ENCODE assay signal across 32 cellular contexts in genomic region chr7:129458171-129458570, GRCh38. TPM values are rescaled to one million over a fixed set of nuclear protein-coding genes. Genes with fewer than 3 reads are reported as not detected.
A peak's percentile ranks its signal among the peaks of the same experiment; 100 is the strongest.
DNase-seq lines count a peak whose midpoint lies in the region; ATAC-seq, FAIRE-seq and TF ChIP-seq lines count a peak whose summit lies in the region.
"Had no signal": no experiment of that assay in that cellular context is flagged by ENCODE, and none has a peak within 500 bp of the region (broad histone marks: within the 10 kb centered on the region; RNA-seq: fewer than 3 reads in every experiment).

No MANE protein-coding gene starts in this region.

- CTCF ChIA-PET in IMR-90 (lab: Yijun Ruan, JAX) (no interaction called here), K562 (lab: Yijun Ruan, JAX; ENCODE audit: low intra/inter-chr PET ratio) (no interaction called here)

- ATAC-seq in IMR-90 (ENCODE audit: low read depth), result no peak
- no peak for ATAC-seq in K562
- no peak for ATAC-seq in HG03460 (IDR thresholded peaks at IDR 0.05; ENCODE audit: unreplicated experiment)
- ATAC-seq: A549; CD8-positive, alpha-beta T cell had no signal

- H3K9me1 ChIP-seq in IMR-90 (ENCODE audit: insufficient read depth, low read length) (peaks cover 5% of the 10 kb centered on the region; the same call in 1 of the 2 replicates), K562 (ENCODE audit: control insufficient read depth, insufficient read depth, low read length) (peaks cover 5% of the 10 kb centered on the region)

- no peak overlapping the region for H3K9ac ChIP-seq in IMR-90 (ENCODE audit: low read depth, low read length)
- H3K9ac ChIP-seq in K562 (ENCODE audit: insufficient read depth in 1 of 2, low read depth in 2 of 2, low read length in 2 of 2), result no peak overlapping the region
- H3K9ac ChIP-seq: BLaER1; BLaER1 treated with 17β-estradiol and CSF1 and Interleukin-3, amounts not matched to agents 10 nM and 100 nM had no signal

- no CpG with 5 or more reads among the region's 5 CpGs for WGBS in IMR-90 (ENCODE audit: extremely low coverage in 2 of 2, insufficient read length in 1 of 2), 2 experiments
- 89% methylated on average over 5 of the region's 5 CpGs for WGBS in K562 (ENCODE audit: insufficient coverage, low coverage, missing lambda C conversion rate)

- no peaks in the 10 kb centered on the region for H3K9me3 ChIP-seq in IMR-90 (ENCODE audit: control insufficient read depth, insufficient read depth, low read length)
- H3K9me3 ChIP-seq in K562 (replicated peaks; ENCODE audit: control insufficient read depth, insufficient read depth, low read depth, low read length), result no peaks in the 10 kb centered on the region
- H3K9me3 ChIP-seq: A549; BE2C; BLaER1; BLaER1 treated with 17β-estradiol and CSF1 and Interleukin-3, amounts not matched to agents 10 nM and 100 nM; Caco-2 had no signal

- in situ Hi-C loops in IMR-90 (cut with MboI; ENCODE audit: low sequenced_read_pairs) (no loop called here), K562 (cut with MboI) (no loop called here)

- BruUV-seq in IMR-90 (replicated peaks; lab: Mats Ljungman, UMichigan) (no TSS peak), K562 (replicated peaks; lab: Mats Ljungman, UMichigan) (no TSS peak)

- no peaks in the 10 kb centered on the region for H3K36me3 ChIP-seq in IMR-90 (ENCODE audit: control insufficient read depth, insufficient read depth, low read length)
- H3K36me3 ChIP-seq in K562 (ENCODE audit: control insufficient read depth, insufficient read depth, low read length), result peaks cover 100% of the 10 kb centered on the region

- H2AFZ ChIP-seq in IMR-90 (replicated peaks; ENCODE audit: low read length, poor library complexity) (no peak overlapping the region), K562 (ENCODE audit: low read depth, low read length) (no peak overlapping the region)

- DNase-seq in IMR-90 (no peak), K562 (ENCODE audit: extremely low read depth in 1 of 4, low spot score in 3 of 4) (no peak), NCI-H1694 treated with DMSO at 0.1 percent for 48 hours (lab: John Stamatoyannopoulos, UW) (no peak)
- DNase-seq: 8988T; ACHN; AML-193; BE2C; C1 segment of cervical spinal cord; Caco-2; Calu3; CD4-positive, alpha-beta memory T cell; CD4-positive, alpha-beta T cell; CD4-positive, CD25-positive, alpha-beta regulatory T cell; CD8-positive, alpha-beta memory T cell; CD8-positive, alpha-beta T cell; COR-L47; DMS 273 treated with DMSO at 0.1 percent for 48 hours; DMS153; DMS53; DMS79; DMS79 treated with DMSO at 0.1 percent for 48 hours; DND-41; EL had no signal

- H4K8ac ChIP-seq in IMR-90 (ENCODE audit: low read depth in 2 of 2, low read length in 2 of 2), result no peak overlapping the region

- no peak overlapping the region for H3K56ac ChIP-seq in IMR-90 (ENCODE audit: extremely low read depth, insufficient read depth, low read length)

- no peak overlapping the region for H2BK20ac ChIP-seq in IMR-90 (ENCODE audit: low read depth, low read length)

- TF ChIP-seq POLR2A in IMR-90 (IDR thresholded peaks at IDR 0.05; ENCODE audit: low read depth, low read length) (no peak), K562 (conservative IDR thresholded peaks at IDR 0.05) (no peak)

- POLR2A ChIA-PET in IMR-90 (lab: Charles Lee; ENCODE audit: unreplicated experiment), result no interaction called here
- POLR2A ChIA-PET in K562 (lab: Yijun Ruan, JAX), result interaction anchor here (0.7 kb wide), 1 partner anchor 24 kb away, joined by 3 read pairs; the partner anchor contains the start of gene STRIP2

- TF ChIP-seq RAD21 in IMR-90 (IDR thresholded peaks at IDR 0.05; ENCODE audit: low read length) (no peak), K562 (CRISPR knock-in tag; conservative IDR thresholded peaks at IDR 0.05 in 1 of 2, IDR thresholded peaks at IDR 0.05 in 1 of 2) (no peak)

- H4K91ac ChIP-seq in IMR-90 (ENCODE audit: insufficient read depth, low read depth, low read length), result no peak overlapping the region

- H3K4me1 ChIP-seq in IMR-90 (ENCODE audit: control insufficient read depth, insufficient read depth, low read length), result no peaks in the 10 kb centered on the region
- H3K4me1 ChIP-seq in K562 (replicated peaks in 1 of 2; ENCODE audit: control insufficient read depth in 2 of 2, insufficient read depth in 2 of 2, low read length in 2 of 2), result no peaks in the 10 kb centered on the region
- H3K4me1 ChIP-seq: A549, BE2C, BLaER1 had no signal

- FAIRE-seq in K562 (lab: Jason Lieb, UNC), result no peak
- FAIRE-seq: A204.1, A549, D721Med had no signal

- no peak overlapping the region for H2BK5ac ChIP-seq in IMR-90 (ENCODE audit: low read depth, low read length, poor library complexity, severe bottlenecking)

- no peak overlapping the region for H2AK5ac ChIP-seq in IMR-90 (ENCODE audit: low read depth, low read length)

- H3K4me2 ChIP-seq in IMR-90 (ENCODE audit: low read depth, low read length), result no peak overlapping the region
- H3K4me2 ChIP-seq in K562 (ENCODE audit: insufficient read depth, low read length), result no peak overlapping the region
- H3K4me2 ChIP-seq: A549; BLaER1; BLaER1 treated with 17β-estradiol and CSF1 and Interleukin-3, amounts not matched to agents 10 nM and 100 nM had no signal

- dilution Hi-C loops in IMR-90 (cut with HindIII; ENCODE audit: low sequenced_read_pairs, unreplicated experiment), result no loop called here

- no peak overlapping the region for H2BK120ac ChIP-seq in IMR-90 (ENCODE audit: low read depth, low read length)

- TF ChIP-seq CTCF in IMR-90 (conservative IDR thresholded peaks at IDR 0.05; ENCODE audit: low read depth, low read length), result no peak
- TF ChIP-seq CTCF in K562 (IDR thresholded peaks at IDR 0.05 in 2 of 3, conservative IDR thresholded peaks at IDR 0.05 in 1 of 3; ENCODE audit: insufficient read depth in 2 of 3, low read depth in 1 of 3, low read length in 3 of 3), result no peak

- no peak for TF ChIP-seq EP300 in K562 (IDR thresholded peaks at IDR 0.05; ENCODE audit: low read length)

- H2AK9ac ChIP-seq in IMR-90 (replicated peaks; ENCODE audit: low read depth, low read length, poor library complexity), result peak overlapping the region; percentile 29

- H4K20me1 ChIP-seq in IMR-90 (ENCODE audit: insufficient read depth, low read length), result no peaks in the 10 kb centered on the region
- no peaks in the 10 kb centered on the region for H4K20me1 ChIP-seq in K562 (replicated peaks; ENCODE audit: control insufficient read depth, insufficient read depth, low read length)
- H4K20me1 ChIP-seq: BLaER1; BLaER1 treated with 17β-estradiol and CSF1 and Interleukin-3, amounts not matched to agents 10 nM and 100 nM had no signal

- no peak overlapping the region for H2BK15ac ChIP-seq in IMR-90 (ENCODE audit: low read depth, low read length)

- H4K5ac ChIP-seq in IMR-90 (ENCODE audit: low read depth, low read length), result no peak overlapping the region

- H3K79me1 ChIP-seq in IMR-90 (ENCODE audit: low read depth in 1 of 2, low read length in 2 of 2), result no peaks in the 10 kb centered on the region

- intact Hi-C loops in IMR-90 (cut with micrococcal nuclease) (no loop called here), K562 (cut with micrococcal nuclease) (no loop called here)

- H3K4ac ChIP-seq in IMR-90 (ENCODE audit: low read depth, low read length), result no peak overlapping the region

- no peak overlapping the region for H3K18ac ChIP-seq in IMR-90 (ENCODE audit: low read depth, low read length)

- no peaks in the 10 kb centered on the region for H3K27me3 ChIP-seq in IMR-90 (ENCODE audit: control insufficient read depth, insufficient read depth, low read length)
- no peaks in the 10 kb centered on the region for H3K27me3 ChIP-seq in K562 (ENCODE audit: control insufficient read depth in 2 of 2, insufficient read depth in 2 of 2, low read length in 2 of 2)
- H3K27me3 ChIP-seq: BE2C; BLaER1; BLaER1 treated with 17β-estradiol and CSF1 and Interleukin-3, amounts not matched to agents 10 nM and 100 nM had no signal

- no peaks in the 10 kb centered on the region for H3K79me2 ChIP-seq in K562 (ENCODE audit: control insufficient read depth, insufficient read depth, low read length)

- H3K27ac ChIP-seq in IMR-90 (ENCODE audit: insufficient read depth, low read length), result no peak overlapping the region
- no peak overlapping the region for H3K27ac ChIP-seq in K562 (ENCODE audit: extremely low read depth, low read depth, low read length)
- H3K27ac ChIP-seq: 22Rv1; A549; BLaER1; BLaER1 treated with 17β-estradiol and CSF1 and Interleukin-3, amounts not matched to agents 10 nM and 100 nM; C4-2B had no signal

- no peak overlapping the region for H3K14ac ChIP-seq in IMR-90 (replicated peaks; ENCODE audit: low read depth, low read length)

- H3K23ac ChIP-seq in IMR-90 (ENCODE audit: low read depth, low read length), result no peak overlapping the region

- H3K4me3 ChIP-seq in IMR-90 (ENCODE audit: insufficient read depth, low read depth, low read length) (no peak overlapping the region), K562 (no peak overlapping the region)
- H3K4me3 ChIP-seq: A549; BLaER1; BLaER1 treated with 17β-estradiol and CSF1 and Interleukin-3, amounts not matched to agents 10 nM and 100 nM had no signal

RNA-seq across cellular contexts. Expression of gene STRIP2, which starts 23.9 kb away (rescaled TPM):
- total RNA-seq in IMR-90 (2012; rRNA removed) (2.2 and 3.0 TPM in 2 replicates), K562 (2014; rRNA removed) (38.5 and 39.8 TPM in 2 replicates), K562 (2014; rRNA removed; fragmentation: Illumina TruSeq; extraction: Trizol) (40.8 and 41.7 TPM in 2 replicates), K562 (2015; rRNA removed; fragmentation: Illumina TruSeq; extraction: Trizol) (52.4 and 54.7 TPM in 2 replicates), K562 (2021) (50.3 and 56.3 TPM in 2 replicates)
- polyA plus RNA-seq in IMR-90 (2012; rRNA removed) (1.6 and 1.8 TPM in 2 replicates), K562 (2011; rRNA removed) (81.8 and 104 TPM in 2 replicates), K562 (2014; fragmentation: Illumina TruSeq; extraction: Trizol) (42.3 TPM in 2 replicates), K562 (2014; fragmentation: Nextera tagmentation; extraction: Ambion mirVana) (10 to 100 TPM; 10.1 to 13.8 TPM), K562 (2014; rRNA removed) (52.9 and 55.1 TPM in 2 replicates)
- 0.68 and 0.73 TPM in 2 replicates for polyA plus RNA-seq in IMR-90 (2012; cell fraction: cytosol; rRNA removed)
- polyA plus RNA-seq in IMR-90 (2012; cell fraction: nucleus; rRNA removed; ENCODE audit: low replicate concordance), result 2.4 and 4.3 TPM in 2 replicates
- 202 and 262 TPM in 2 replicates for total RNA-seq in K562 (2011; cell fraction: chromatin; rRNA removed; ENCODE audit: low replicate concordance)
- 90.7 and 112 TPM in 2 replicates for total RNA-seq in K562 (2011; cell fraction: nucleolus; rRNA removed)
- total RNA-seq in K562 (2011; cell fraction: nucleoplasm; rRNA removed), result 109 and 122 TPM in 2 replicates
- polyA plus RNA-seq in K562 (2011; cell fraction: cytosol; rRNA removed), result 27.2 and 41.8 TPM in 2 replicates
- polyA plus RNA-seq in K562 (2011; cell fraction: nucleus; rRNA removed), result 388 and 426 TPM in 2 replicates
- polyA plus RNA-seq in K562 (2012), result 46.1 and 56.3 TPM in 2 replicates
- 62.4 and 66.1 TPM in 2 replicates for polyA minus RNA-seq in K562 (2011; rRNA and poly(A)+ RNA removed)
- polyA minus RNA-seq in K562 (2011; cell fraction: cytosol; rRNA and poly(A)+ RNA removed), result 32.6 and 37.9 TPM in 2 replicates
- polyA minus RNA-seq in K562 (2011; cell fraction: nucleus; rRNA and poly(A)+ RNA removed), result 79.6 and 139 TPM in 2 replicates
- polyA plus RNA-seq: CD4-positive, alpha-beta memory T cell; CD8-positive, alpha-beta memory T cell had no signal

RNA-seq across cellular contexts. Expression of gene SMKR1, which starts 44.2 kb away (rescaled TPM):
- not detected in 2 replicates for total RNA-seq in IMR-90 (2012; rRNA removed)
- polyA plus RNA-seq in IMR-90 (2012; rRNA removed), result 0.26 TPM in 1 of 2 replicates, not detected in the other
- polyA plus RNA-seq in IMR-90 (2012; cell fraction: cytosol; rRNA removed), result 0.04 TPM in 1 of 2 replicates, not detected in the other
- polyA plus RNA-seq in IMR-90 (2012; cell fraction: nucleus; rRNA removed; ENCODE audit: low replicate concordance), result not detected in 2 replicates
- total RNA-seq in K562 (2011; cell fraction: chromatin; rRNA removed; ENCODE audit: low replicate concordance), result 1.4 and 1.6 TPM in 2 replicates
- total RNA-seq in K562 (2011; cell fraction: nucleolus; rRNA removed), result 1.4 TPM in 1 of 2 replicates, not detected in the other
- total RNA-seq in K562 (2011; cell fraction: nucleoplasm; rRNA removed), result 1.5 TPM in 1 of 2 replicates, not detected in the other
- total RNA-seq in K562 (2014; rRNA removed), result 0.37 TPM in 1 of 2 replicates, not detected in the other
- 1.1 and 1.4 TPM in 2 replicates for total RNA-seq in K562 (2014; rRNA removed; fragmentation: Illumina TruSeq; extraction: Trizol)
- 0.62 and 1.7 TPM in 2 replicates for total RNA-seq in K562 (2015; rRNA removed; fragmentation: Illumina TruSeq; extraction: Trizol)
- total RNA-seq in K562 (2021), result 0.58 and 1.5 TPM in 2 replicates
- 1.3 and 1.5 TPM in 2 replicates for polyA plus RNA-seq in K562 (2011; rRNA removed)
- polyA plus RNA-seq in K562 (2011; cell fraction: cytosol; rRNA removed), result 0.13 and 0.94 TPM in 2 replicates
- polyA plus RNA-seq in K562 (2011; cell fraction: nucleus; rRNA removed), result 5.4 and 7.6 TPM in 2 replicates
- polyA plus RNA-seq in K562 (2012), result 1.9 and 2.1 TPM in 2 replicates
- 1.4 and 1.5 TPM in 2 replicates for polyA plus RNA-seq in K562 (2014; fragmentation: Illumina TruSeq; extraction: Trizol)
- polyA plus RNA-seq in K562 (2014; fragmentation: Nextera tagmentation; extraction: Ambion mirVana), result under 1 TPM; 0.59 to 0.73 TPM
- polyA plus RNA-seq in K562 (2014; rRNA removed), result 1.8 TPM in 2 replicates
- polyA minus RNA-seq in K562 (2011; rRNA and poly(A)+ RNA removed), result 1.5 TPM in 1 of 2 replicates, not detected in the other
- not detected in 2 replicates for polyA minus RNA-seq in K562 (2011; cell fraction: cytosol; rRNA and poly(A)+ RNA removed)
- 0.78 TPM in 1 of 2 replicates, not detected in the other for polyA minus RNA-seq in K562 (2011; cell fraction: nucleus; rRNA and poly(A)+ RNA removed)
- total RNA-seq: Caco-2; Calu3; CD4-positive, CD25-positive, alpha-beta regulatory T cell had no signal
- polyA plus RNA-seq: CD14-positive monocyte had no signal
